Comparison of ENCODE assay signal across 8 cellular contexts in genomic region chr20:34538671-34539123, GRCh38. TPM values are rescaled to one million over a fixed set of nuclear protein-coding genes. Genes with fewer than 3 reads are reported as not detected.
DNase-seq lines count a peak whose midpoint lies in the region; ATAC-seq and TF ChIP-seq lines count a peak whose summit lies in the region.

No MANE protein-coding gene starts in this region.

- peaks cover 25% of the 10 kb centered on the region for H3K36me3 Mint-ChIP-seq in memory B cell

- TF ChIP-seq CTCF in colonic mucosa (IDR thresholded peaks at IDR 0.05) (peak; percentile 76), tibial artery (IDR thresholded peaks at IDR 0.05) (peak; percentile 59 to 61)

- H3K9ac ChIP-seq in colonic mucosa (ENCODE audit: low read depth in 2 of 2, low read length in 2 of 2), result no peak overlapping the region

- peaks cover 82% of the 10 kb centered on the region for H3K36me3 ChIP-seq in MG63
- H3K36me3 ChIP-seq in colonic mucosa, result peaks cover 24% of the 10 kb centered on the region
- peaks cover 64 to 86% (median 77%) of the 10 kb centered on the region in 3 donors for H3K36me3 ChIP-seq in tibial artery

- H3K27me3 ChIP-seq in MG63 (no peaks in the 10 kb centered on the region), colonic mucosa (no peaks in the 10 kb centered on the region), tibial artery (no peaks in the 10 kb centered on the region)

- no peaks in the 10 kb centered on the region for H3K4me1 Mint-ChIP-seq in memory B cell

- no peak overlapping the region for H3K4me3 Mint-ChIP-seq in memory B cell

- H3K4me3 ChIP-seq in MG63 (no peak overlapping the region), colonic mucosa (no peak overlapping the region), tibial artery (no peak overlapping the region)

- no peaks in the 10 kb centered on the region for H3K9me3 ChIP-seq in MG63
- no peaks in the 10 kb centered on the region for H3K9me3 ChIP-seq in colonic mucosa
- no peaks in the 10 kb centered on the region for H3K9me3 ChIP-seq in tibial artery

- H3K27me3 Mint-ChIP-seq in memory B cell, result no peaks in the 10 kb centered on the region

- DNase-seq in ELF-1 (ENCODE audit: low read depth, low spot score), result peak; percentile 53
- peak; percentile 36 for DNase-seq in MG63
- peak in 3 of 4 experiments; percentile 22 to 35 (median 27) for DNase-seq in activated CD4-positive, CD25-positive, alpha-beta regulatory T cell (lab: John Stamatoyannopoulos, UW)
- DNase-seq in colonic mucosa, result peak; percentile 61
- peak; percentile 46 to 68 for DNase-seq in memory B cell (ENCODE audit: low spot score in 2 of 2)
- DNase-seq in tibial artery, result peak in 1 of 2 donors; percentile 52
- DNase-seq in middle frontal gyrus (ENCODE audit: extremely low spot score, low spot score), result no peak

- no peaks in the 10 kb centered on the region for H3K9me3 Mint-ChIP-seq in memory B cell

- ATAC-seq in memory B cell (ENCODE audit: low read depth), result peak; percentile 59
- no peak for ATAC-seq in GM18907 (IDR thresholded peaks at IDR 0.05; ENCODE audit: unreplicated experiment)

- intact Hi-C loops in colonic mucosa (cut with DNase I) (no loop called here), tibial artery (cut with DNase I; ENCODE audit: low total_unique reads) (no loop called here)

- H3K27ac ChIP-seq in colonic mucosa (no peak overlapping the region), tibial artery (no peak overlapping the region)

- H3K27ac Mint-ChIP-seq in memory B cell, result peak overlapping the region; percentile 50

- peaks cover 5% of the 10 kb centered on the region for H3K4me1 ChIP-seq in colonic mucosa
- no peaks in the 10 kb centered on the region for H3K4me1 ChIP-seq in tibial artery

RNA-seq across cellular contexts. Expression of gene MAP1LC3A, which starts 19.8 kb away (rescaled TPM):
- 0.13 TPM in 1 of 2 replicates, not detected in the other for total RNA-seq in MG63 (2014; rRNA removed; shearing (Covaris generic); ENCODE audit: low replicate concordance)
- 10 to 100 TPM; 44.8 to 46.2 TPM for total RNA-seq in colonic mucosa

RNA-seq across cellular contexts. Expression of gene DYNLRB1, which starts 22.5 kb away (rescaled TPM):
- total RNA-seq in MG63 (2014; rRNA removed; shearing (Covaris generic); ENCODE audit: low replicate concordance), result 96.3 and 137 TPM in 2 replicates
- total RNA-seq in colonic mucosa, result 100 to 1,000 TPM; 106 to 107 TPM

Comparison
In these comparisons a context has a peak if more than half of its experiments do, and no peak if none do; other contexts are left out.
1. RNA of gene MAP1LC3A, which starts 19.8 kb away (total RNA-seq): 44.8 to 46.2 TPM in colonic mucosa; 0.13 TPM in MG63; every median in the first group is over 10 times any median in the second.